Comparison of ENCODE assay signal across 25 cellular contexts in the genomic region with DNA sequence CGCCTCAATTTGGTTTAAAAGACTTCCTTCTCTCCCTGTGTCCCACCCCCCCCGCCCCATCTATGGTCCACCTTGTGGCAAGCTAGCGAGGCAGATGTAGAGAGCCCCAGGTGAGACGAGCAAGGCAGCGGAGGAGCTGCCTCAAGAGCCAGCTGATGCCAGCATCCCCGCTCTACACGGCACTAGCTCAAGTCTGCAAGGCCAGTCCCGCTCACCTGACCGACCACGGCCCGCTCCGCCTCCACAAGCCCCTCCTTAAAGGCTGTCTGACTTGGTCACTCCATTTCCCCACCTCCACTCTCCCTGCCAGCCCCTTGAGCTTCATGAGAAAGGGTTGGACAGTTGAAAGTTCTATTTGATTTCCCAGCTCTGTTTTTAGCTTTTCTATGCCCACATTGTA.
"Had no signal": no experiment of that assay in that cellular context is flagged by ENCODE, and none has a peak within 500 bp of the region (broad histone marks: within the 10 kb centered on the region; RNA-seq: fewer than 3 reads in every experiment).

No MANE protein-coding gene starts in this region.

- ATAC-seq: naive thymus-derived CD4-positive, alpha-beta T cell; pancreas; right lobe of liver; stimulated activated naive CD8-positive, alpha-beta T cell treated with anti-CD3 and anti-CD28 coated beads, Interleukin-15, amount 100 ng/mL, for 72 hours had no signal

- H2AFZ ChIP-seq: neural progenitor cell had no signal

- H3K36me3 ChIP-seq: esophagus squamous epithelium, neural progenitor cell, pancreas, right lobe of liver, thyroid gland had no signal

- H3K27ac Mint-ChIP-seq: memory B cell, nephron had no signal

- H3K27me3 ChIP-seq: neural progenitor cell, pancreas, thyroid gland had no signal

- H3K4me3 Mint-ChIP-seq: central memory CD8-positive, alpha-beta T cell; memory B cell; naive thymus-derived CD4-positive, alpha-beta T cell; nephron; neural progenitor cell; stimulated activated naive CD8-positive, alpha-beta T cell treated with anti-CD3 and anti-CD28 coated beads, Interleukin-15, amount 100 ng/mL, for 72 hours had no signal

- H3K36me3 Mint-ChIP-seq: memory B cell, neural progenitor cell had no signal

- H3K27ac ChIP-seq: coronary artery, esophagus squamous epithelium, neural progenitor cell, pancreas, right lobe of liver, thyroid gland had no signal

- H3K4me3 ChIP-seq: coronary artery, esophagus squamous epithelium, lung, neural progenitor cell, pancreas, right lobe of liver, thyroid gland had no signal

- H3K4me2 ChIP-seq: neural progenitor cell had no signal

- H3K9me3 Mint-ChIP-seq: central memory CD8-positive, alpha-beta T cell; memory B cell; naive thymus-derived CD4-positive, alpha-beta T cell; nephron; stimulated activated naive CD8-positive, alpha-beta T cell treated with anti-CD3 and anti-CD28 coated beads, Interleukin-15, amount 100 ng/mL, for 72 hours had no signal

- H3K4me1 Mint-ChIP-seq: central memory CD8-positive, alpha-beta T cell; memory B cell; neural progenitor cell; stimulated activated naive CD8-positive, alpha-beta T cell treated with anti-CD3 and anti-CD28 coated beads, Interleukin-15, amount 100 ng/mL, for 72 hours had no signal

- H3K4me1 ChIP-seq: neural progenitor cell, pancreas, right lobe of liver, thyroid gland had no signal

- H3K9ac ChIP-seq: neural progenitor cell had no signal

- DNase-seq: dermis blood vessel endothelial cell; effector memory CD4-positive, alpha-beta T cell; esophagus squamous epithelium; foreskin melanocyte; glutamatergic neuron; hypothalamus; midbrain; naive thymus-derived CD4-positive, alpha-beta T cell; nucleus accumbens; pancreas; retina; right lobe of liver; small intestine; stimulated activated CD4-positive, alpha-beta T cell treated with anti-CD3 and anti-CD28 coated beads, Interleukin-15, amount 100 ng/mL, for 24 hours; stimulated activated CD4-positive, alpha-beta T cell treated with anti-CD3 and anti-CD28 coated beads, Interleukin-2, amount 100 ng/mL, for 48 hours; stimulated activated naive CD4-positive, alpha-beta T cell; stimulated activated naive CD8-positive, alpha-beta T cell treated with anti-CD3 and anti-CD28 coated beads, Interleukin-15, amount 100 ng/mL, for 72 hours; thyroid gland; trophoblast cell had no signal
